In genomic region chr11:57205046-57205671, GRCh38 we compare ENCODE assay signal across 2 cellular contexts.
TF ChIP-seq lines count a peak whose summit lies in the region.

No MANE protein-coding gene starts in this region.

TF ChIP-seq in A549, 52 proteins besides CTCF, POLR2A, EP300 and RAD21:
- TF ChIP-seq POLR2AphosphoS2 (conservative IDR thresholded peaks at IDR 0.05; ENCODE audit: low read length), result no peak
- no peak for TF ChIP-seq KDM5A (IDR thresholded peaks at IDR 0.05)
- TF ChIP-seq ZFP36 (IDR thresholded peaks at IDR 0.05; ENCODE audit: borderline replicate concordance, partially characterized antibody), result peak; percentile 32

TF ChIP-seq in H1, 55 proteins besides CTCF, POLR2A, EP300 and RAD21:
- TF ChIP-seq TCF12 (IDR thresholded peaks at IDR 0.05; ENCODE audit: low read depth, low read length) (no peak), NANOG (IDR thresholded peaks at IDR 0.05; ENCODE audit: insufficient read depth, low read depth, low read length, poor library complexity, severe bottlenecking) (no peak), HDAC6 (IDR thresholded peaks at IDR 0.05; ENCODE audit: low read depth, low read length) (no peak), RNF2 (IDR thresholded peaks at IDR 0.05; ENCODE audit: borderline replicate concordance, low read depth, low read length, missing control alignments, poor library complexity, severe bottlenecking) (no peak), NRF1 (IDR thresholded peaks at IDR 0.05; ENCODE audit: low read depth, low read length) (no peak), CBX5 (IDR thresholded peaks at IDR 0.05; ENCODE audit: low read depth, low read length) (no peak), SUZ12 (IDR thresholded peaks at IDR 0.05; ENCODE audit: low read length) (no peak)
